ENCODE assay signal across 8 cellular contexts in genomic region chr19:15417699-15418098, GRCh38. TPM values are rescaled to one million over a fixed set of nuclear protein-coding genes. Genes with fewer than 3 reads are reported as not detected.
DNase-seq lines count a peak whose midpoint lies in the region; ATAC-seq, FAIRE-seq and TF ChIP-seq lines count a peak whose summit lies in the region.

No MANE protein-coding gene starts in this region.

- 6% methylated on average over 9 of the region's 9 CpGs for WGBS in GM23248 (ENCODE audit: low coverage in 1 of 2, low lambda C conversion rate in 2 of 2, missing lambda C conversion rate in 2 of 2), 2 experiments
- WGBS in esophagus muscularis mucosa: 5% methylated on average over 9 of the region's 9 CpGs
- 2% methylated on average over 9 of the region's 9 CpGs for WGBS in pancreas, 2 donors

- H3K36me3 ChIP-seq in GM23248 (ENCODE audit: low read depth): 0 out of 2 replicates have a peak, but pooled peaks cover 2% of the 10 kb centered on the region
- H3K36me3 ChIP-seq in Peyer's patch: peaks cover 0 to 5% (median 0%) of the 10 kb centered on the region in 3 donors
- peaks cover 7 to 18% (median 12%) of the 10 kb centered on the region in 4 donors for H3K36me3 ChIP-seq in esophagus muscularis mucosa
- no peaks in the 10 kb centered on the region for H3K36me3 ChIP-seq in pancreas

- H3F3A ChIP-seq in GM23248 (ENCODE audit: insufficient read depth): peaks cover 21% of the 10 kb centered on the region

- H3K4me2 ChIP-seq in GM23248 (ENCODE audit: unreplicated experiment): peak overlapping the region; percentile 91

- in situ Hi-C loops in GM23248 (cut with MboI): no loop called here

- DNase-seq in GM23248: peak; percentile 46
- DNase-seq in Peyer's patch: no peak
- no peak for DNase-seq in esophagus muscularis mucosa (ENCODE audit: extremely low spot score)
- peak in 1 of 6 donors; percentile 49 for DNase-seq in pancreas
- no peak for DNase-seq in NOMO-1 (lab: John Stamatoyannopoulos, UW; ENCODE audit: unreplicated experiment in 2 of 2)
- no peak for DNase-seq in D341Med (ENCODE audit: low spot score)

- peak overlapping the region; percentile 94 for H3K9ac ChIP-seq in GM23248

- no peak overlapping the region for H2AFZ ChIP-seq in GM23248

- TF ChIP-seq CTCF in Peyer's patch (IDR thresholded peaks at IDR 0.05) (no peak), esophagus muscularis mucosa (IDR thresholded peaks at IDR 0.05) (no peak), pancreas (IDR thresholded peaks at IDR 0.05) (no peak)

- H3K27me3 ChIP-seq in GM23248 (replicated peaks; ENCODE audit: insufficient read depth) (no peaks in the 10 kb centered on the region), Peyer's patch (no peaks in the 10 kb centered on the region), esophagus muscularis mucosa (no peaks in the 10 kb centered on the region), pancreas (no peaks in the 10 kb centered on the region)

- ATAC-seq in pancreas: no peak
- no peak for ATAC-seq in HG02938 (IDR thresholded peaks at IDR 0.05; ENCODE audit: unreplicated experiment)
- no peak for ATAC-seq in HG03039 (IDR thresholded peaks at IDR 0.05; ENCODE audit: unreplicated experiment)

- H3K27ac ChIP-seq in GM23248 (peak overlapping the region; percentile 85), Peyer's patch (peak overlapping the region in 3 of 4 donors; percentile 81 to 91 (median 88)), esophagus muscularis mucosa (replicated peaks in 1 of 4) (peak overlapping the region; percentile 89 to 95 (median 91)), pancreas (peak overlapping the region; percentile 78 to 83 (median 82))

- no peaks in the 10 kb centered on the region for H3K9me2 ChIP-seq in GM23248 (ENCODE audit: insufficient read depth)

- FAIRE-seq in pancreas (lab: Jason Lieb, UNC): no peak

- H4K20me1 ChIP-seq in GM23248 (ENCODE audit: insufficient read depth): 0 out of 2 replicates have a peak, but pooled peaks cover 3% of the 10 kb centered on the region

- H3K4me1 ChIP-seq in GM23248 (ENCODE audit: insufficient read depth) (peaks cover 20% of the 10 kb centered on the region), Peyer's patch (peaks cover 0 to 46% (median 9%) of the 10 kb centered on the region in 4 donors), esophagus muscularis mucosa (peaks cover 51 to 64% (median 61%) of the 10 kb centered on the region in 4 donors), pancreas (peaks cover 25 to 31% (median 30%) of the 10 kb centered on the region in 3 donors)

- no peaks in the 10 kb centered on the region for H3K9me3 ChIP-seq in GM23248 (ENCODE audit: low read depth)
- H3K9me3 ChIP-seq in Peyer's patch: no peaks in the 10 kb centered on the region
- H3K9me3 ChIP-seq in esophagus muscularis mucosa: no peaks in the 10 kb centered on the region
- no peaks in the 10 kb centered on the region for H3K9me3 ChIP-seq in pancreas

- intact Hi-C loops in esophagus muscularis mucosa (cut with DNase I) (loop anchor here (2.0 kb wide), 1 partner anchor 37 kb away; no protein-coding TSS in a partner anchor), pancreas (cut with DNase I) (no loop called here)

- TF ChIP-seq POLR2A in Peyer's patch (IDR thresholded peaks at IDR 0.05) (no peak), esophagus muscularis mucosa (IDR thresholded peaks at IDR 0.05; ENCODE audit: low read depth) (no peak)

- H3K79me2 ChIP-seq in GM23248 (ENCODE audit: insufficient read depth): peaks cover 60% of the 10 kb centered on the region

- H3K4me3 ChIP-seq in GM23248 (peak overlapping the region; percentile 98), Peyer's patch (peak overlapping the region; percentile 76 to 96 (median 91)), esophagus muscularis mucosa (peak overlapping the region; percentile 93 to 97 (median 96)), pancreas (peak overlapping the region; percentile 70 to 98 (median 92))

- no peak for TF ChIP-seq EP300 in esophagus muscularis mucosa (IDR thresholded peaks at IDR 0.05)

RNA-seq across cellular contexts. Expression of gene AKAP8L, which starts 1.1 kb away (rescaled TPM):
- total RNA-seq in GM23248 (2014; rRNA removed; shearing (Covaris generic)): 37.4 and 38.3 TPM in 2 replicates
- polyA plus RNA-seq in GM23248 (2016; fragmentation: Nextera tagmentation; extraction: Ambion mirVana) (21.5 and 21.9 TPM in 2 replicates), pancreas (100 to 1,000 TPM; 167 to 239 TPM)
- total RNA-seq in Peyer's patch (100 to 1,000 TPM; 129 to 275 (median 247) TPM), esophagus muscularis mucosa (10 to 100 TPM; 52.8 to 87.8 (median 69.4) TPM), pancreas (10 to 100 TPM; 32.7 to 74.8 (median 47.7) TPM)

RNA-seq across cellular contexts. Expression of gene WIZ, which starts 32.1 kb away (rescaled TPM):
- total RNA-seq in GM23248 (2014; rRNA removed; shearing (Covaris generic)): 18.8 and 22.0 TPM in 2 replicates
- polyA plus RNA-seq in GM23248 (2016; fragmentation: Nextera tagmentation; extraction: Ambion mirVana) (6.1 and 6.9 TPM in 2 replicates), pancreas (10 to 100 TPM; 15.5 to 23.2 TPM)
- total RNA-seq in Peyer's patch (10 to 100 TPM; 25.4 to 45.2 (median 40.6) TPM), esophagus muscularis mucosa (10 to 100 TPM; 36.1 to 74.3 (median 50.3) TPM), pancreas (10 to 100 TPM; 11.0 to 20.7 (median 15.7) TPM)

RNA-seq across cellular contexts. Expression of gene AKAP8, which starts 38.1 kb away (rescaled TPM):
- 13.4 and 19.7 TPM in 2 replicates for total RNA-seq in GM23248 (2014; rRNA removed; shearing (Covaris generic))
- 14.6 and 14.8 TPM in 2 replicates for polyA plus RNA-seq in GM23248 (2016; fragmentation: Nextera tagmentation; extraction: Ambion mirVana)
- total RNA-seq in Peyer's patch: 10 to 100 TPM; 27.1 to 86.6 (median 58.5) TPM
- 10 to 100 TPM; 25.2 to 34.3 (median 29.6) TPM for total RNA-seq in esophagus muscularis mucosa
- total RNA-seq in pancreas: 10 to 100 TPM; 14.7 to 23.1 (median 16.5) TPM
- 10 to 100 TPM; 23.5 to 25.9 TPM for polyA plus RNA-seq in pancreas

RNA-seq across cellular contexts. Expression of gene RASAL3, which starts 46.6 kb away (rescaled TPM):
- total RNA-seq in GM23248 (2014; rRNA removed; shearing (Covaris generic)): not detected in 2 replicates
- polyA plus RNA-seq in GM23248 (2016; fragmentation: Nextera tagmentation; extraction: Ambion mirVana): not detected in 2 replicates
- 10 to 100 TPM in 1 of 4 donors, 1 to 10 TPM in 3; 6.6 to 66.0 (median 6.9) TPM for total RNA-seq in Peyer's patch
- total RNA-seq in esophagus muscularis mucosa: 1 to 10 TPM; 2.5 to 3.9 (median 2.8) TPM
- total RNA-seq in pancreas: 1 to 10 TPM in 3 of 6 donors, under 1 TPM in 3; 0.83 to 4.1 (median 1.3) TPM
- polyA plus RNA-seq in pancreas: 1 to 10 TPM; 1.8 to 7.5 TPM
